8 cellular contexts compared by ENCODE assay signal in genomic region chr12:56315626-56316473, GRCh38. TPM values are rescaled to one million over a fixed set of nuclear protein-coding genes. Genes with fewer than 3 reads are reported as not detected.
DNase-seq lines count a peak whose midpoint lies in the region; ATAC-seq, FAIRE-seq and TF ChIP-seq lines count a peak whose summit lies in the region.

Gene CNPY2, minus strand, starts transcription at chr12:56315988. Its CDS starts 771 bp downstream, at chr12:56315217.

- TF ChIP-seq CTCF in GM12865 (IDR thresholded peaks at IDR 0.05; ENCODE audit: insufficient read depth, low read depth, low read length, missing control alignments) (peak; percentile 13), pancreas (IDR thresholded peaks at IDR 0.05) (peak in 2 of 4 donors; percentile 7 to 19), tibial artery (IDR thresholded peaks at IDR 0.05) (peak in 1 of 2 experiments; percentile 11)

- DNase-seq in GM12865 (ENCODE audit: low read depth) = peak; percentile 100
- DNase-seq in NCI-H1417 (lab: John Stamatoyannopoulos, UW) = peak; percentile 98 to 99 (median 98)
- DNase-seq in SW 1271 (lab: John Stamatoyannopoulos, UW) = peak; percentile 97 to 98
- peak; percentile 88 for DNase-seq in activated naive CD8-positive, alpha-beta T cell treated with anti-CD3 and anti-CD28 coated beads, Interleukin-2, amount 50 U/mL, for 16 hours (ENCODE audit: low read depth, low spot score)
- peak; percentile 97 for DNase-seq in Right ventricle myocardium superior
- DNase-seq in pancreas = peak; percentile 90 to 97 (median 95)
- peak; percentile 97 to 98 for DNase-seq in tibial artery

- intact Hi-C loops in Right ventricle myocardium superior (cut with DNase I) (no loop called here), pancreas (cut with DNase I) (no loop called here), tibial artery (cut with DNase I; ENCODE audit: low total_unique reads) (no loop called here)

- 0% methylated on average over 62 of the region's 62 CpGs for WGBS in pancreas, 2 donors

- peaks cover 0 to 17% (median 2%) of the 10 kb centered on the region in 3 donors for H3K36me3 ChIP-seq in pancreas
- peaks cover 0 to 58% (median 22%) of the 10 kb centered on the region in 3 donors for H3K36me3 ChIP-seq in tibial artery

- H3K9me3 ChIP-seq in pancreas (no peaks in the 10 kb centered on the region), tibial artery (no peaks in the 10 kb centered on the region)

- no peak for FAIRE-seq in pancreas (lab: Jason Lieb, UNC)

- H3K4me1 ChIP-seq in pancreas (peaks cover 10 to 11% (median 10%) of the 10 kb centered on the region in 3 donors), tibial artery (peaks cover 0 to 17% (median 15%) of the 10 kb centered on the region in 4 donors)

- H3K4me3 ChIP-seq in GM12865 (ENCODE audit: low read depth, low read length) = peak within 1 kb of the TSS; percentile 82
- peak within 1 kb of the TSS; percentile 73 to 98 (median 91) for H3K4me3 ChIP-seq in pancreas
- peak within 1 kb of the TSS; percentile 64 to 77 for H3K4me3 ChIP-seq in tibial artery

- peak; percentile 90 for ATAC-seq in HG02759 (IDR thresholded peaks at IDR 0.05; ENCODE audit: unreplicated experiment)
- peak; percentile 96 for ATAC-seq in Right ventricle myocardium superior (ENCODE audit: poor library complexity)
- peak; percentile 88 to 95 (median 92) for ATAC-seq in pancreas

- H3K27me3 ChIP-seq in pancreas = no peaks in the 10 kb centered on the region
- H3K27me3 ChIP-seq in tibial artery = no peaks in the 10 kb centered on the region

- H3K27ac ChIP-seq in pancreas (peak within 1 kb of the TSS; percentile 91 to 96 (median 92)), tibial artery (peak within 1 kb of the TSS; percentile 85 to 91)

RNA-seq across cellular contexts. Expression of gene CNPY2, which starts in this region (rescaled TPM):
- total RNA-seq in Right ventricle myocardium superior (31.2 TPM), pancreas (10 to 100 TPM; 45.3 to 94.2 (median 66.3) TPM)
- polyA plus RNA-seq in pancreas = 100 to 1,000 TPM; 109 to 141 TPM

Comparison
In these comparisons a context has a peak if more than half of its experiments do, and no peak if none do; other contexts are left out.
1. Peak in every context shown above with its lines: DNase-seq, ATAC-seq, H3K4me3 ChIP-seq and H3K27ac ChIP-seq.